In genomic region chr20:21510995-21511394, GRCh38 we compare ENCODE assay signal across 14 cellular contexts. TPM values are rescaled to one million over a fixed set of nuclear protein-coding genes. Genes with fewer than 3 reads are reported as not detected.
DNase-seq lines count a peak whose midpoint lies in the region; ATAC-seq and TF ChIP-seq lines count a peak whose summit lies in the region.
"Had no signal": no experiment of that assay in that cellular context is flagged by ENCODE, and none has a peak within 500 bp of the region (broad histone marks: within the 10 kb centered on the region; RNA-seq: fewer than 3 reads in every experiment).

No MANE protein-coding gene starts in this region.

- H3K9me3 Mint-ChIP-seq in activated T-cell treated with anti-CD3 and anti-CD28 coated beads, Interleukin-2, amount 50 U/mL, for 4 hours: no peaks in the 10 kb centered on the region
- H3K9me3 Mint-ChIP-seq in naive B cell: peaks cover 0 to 7% (median 0%) of the 10 kb centered on the region in 7 donors

- no peak for TF ChIP-seq EP300 in suprapubic skin (IDR thresholded peaks at IDR 0.05)

- H3K27ac ChIP-seq in ascending aorta (no peak overlapping the region), suprapubic skin (no peak overlapping the region)

- H3K4me1 ChIP-seq in ascending aorta (peaks cover 13 to 44% of the 10 kb centered on the region in 2 donors), suprapubic skin (peaks cover 78% of the 10 kb centered on the region)

- TF ChIP-seq POLR2A in suprapubic skin (IDR thresholded peaks at IDR 0.05): no peak

- peaks cover 41% of the 10 kb centered on the region for H3K4me1 Mint-ChIP-seq in activated T-cell treated with anti-CD3 and anti-CD28 coated beads, Interleukin-2, amount 50 U/mL, for 4 hours (ENCODE audit: low read depth)
- peaks cover 12 to 47% (median 47%) of the 10 kb centered on the region in 3 donors for H3K4me1 Mint-ChIP-seq in naive B cell

- H3K27ac Mint-ChIP-seq in naive B cell: peak overlapping the region in 2 of 6 donors; percentile 38 to 51

- intact Hi-C loops in ascending aorta (cut with DNase I): no loop called here

- H3K27me3 Mint-ChIP-seq in activated T-cell treated with anti-CD3 and anti-CD28 coated beads, Interleukin-2, amount 50 U/mL, for 4 hours (ENCODE audit: low read depth): peaks cover 73% of the 10 kb centered on the region
- peaks cover 46 to 79% (median 65%) of the 10 kb centered on the region in 3 donors for H3K27me3 Mint-ChIP-seq in naive B cell

- H3K4me3 Mint-ChIP-seq in activated T-cell treated with anti-CD3 and anti-CD28 coated beads, Interleukin-2, amount 50 U/mL, for 4 hours: peak overlapping the region; percentile 28
- peak overlapping the region; percentile 66 to 85 (median 73) for H3K4me3 Mint-ChIP-seq in naive B cell

- H3K4me3 ChIP-seq in ascending aorta: peak overlapping the region; percentile 41 to 50
- peak overlapping the region; percentile 45 for H3K4me3 ChIP-seq in suprapubic skin

- DNase-seq in activated T-cell treated with anti-CD3 and anti-CD28 coated beads, Interleukin-2, amount 50 U/mL, for 4 hours: no peak
- DNase-seq in activated T-cell treated with anti-CD3 and anti-CD28 coated beads, Interleukin-2, amount 50 U/mL, for 48 hours: no peak
- DNase-seq in ascending aorta (ENCODE audit: low spot score in 2 of 2) (no peak), naive B cell (no peak), suprapubic skin (ENCODE audit: low spot score in 2 of 2) (no peak)
- no peak for DNase-seq in stimulated activated CD4-positive, alpha-beta T cell treated with anti-CD3 and anti-CD28 coated beads, Interleukin-2, amount 100 ng/mL, for 24 hours
- DNase-seq in activated CD8-positive, alpha-beta memory T cell treated with anti-CD3 and anti-CD28 coated beads, Interleukin-2, amount 50 U/mL, for 48 hours: no peak
- DNase-seq: Kasumi-1, NCI-H2171 treated with DMSO at 0.1 percent for 48 hours had no signal

- TF ChIP-seq CTCF in ascending aorta (IDR thresholded peaks at IDR 0.05) (no peak), suprapubic skin (IDR thresholded peaks at IDR 0.05) (no peak)

- peaks cover under 1% of the 10 kb centered on the region for H3K36me3 Mint-ChIP-seq in activated T-cell treated with anti-CD3 and anti-CD28 coated beads, Interleukin-2, amount 50 U/mL, for 4 hours (ENCODE audit: insufficient read depth)
- H3K36me3 Mint-ChIP-seq in naive B cell: no peaks in the 10 kb centered on the region

- no peak for ATAC-seq in activated T-cell treated with anti-CD3 and anti-CD28 coated beads, Interleukin-2, amount 50 U/mL, for 4 hours
- ATAC-seq in naive B cell (ENCODE audit: low read depth in 2 of 2) (no peak), HG02884 (IDR thresholded peaks at IDR 0.05; ENCODE audit: unreplicated experiment) (no peak)
- ATAC-seq: esophagus mucosa had no signal

- H3K27me3 ChIP-seq in ascending aorta (peaks cover 29% of the 10 kb centered on the region), suprapubic skin (peaks cover 100% of the 10 kb centered on the region)

- H3K36me3 ChIP-seq in ascending aorta (no peaks in the 10 kb centered on the region), suprapubic skin (no peaks in the 10 kb centered on the region)

- 39% methylated on average over 16 of the region's 16 CpGs for WGBS in suprapubic skin

- H3K9me3 ChIP-seq in ascending aorta: no peaks in the 10 kb centered on the region
- H3K9me3 ChIP-seq in suprapubic skin: no peaks in the 10 kb centered on the region

RNA-seq across cellular contexts. Expression of gene NKX2-2, which starts 2.9 kb away (rescaled TPM):
- total RNA-seq in activated T-cell treated with anti-CD3 and anti-CD28 coated beads, Interleukin-2, amount 50 U/mL, for 4 hours: not detected
- not detected for total RNA-seq in ascending aorta
- not detected for polyA plus RNA-seq in naive B cell (ENCODE audit: low read depth in 6 of 6)
- total RNA-seq in suprapubic skin: not detected
- total RNA-seq: esophagus mucosa, OCI-LY7, omental fat pad had no signal
- polyA plus RNA-seq: AG04450 had no signal
